ENCODE assay signal across 1 cellular context in the genomic region with DNA sequence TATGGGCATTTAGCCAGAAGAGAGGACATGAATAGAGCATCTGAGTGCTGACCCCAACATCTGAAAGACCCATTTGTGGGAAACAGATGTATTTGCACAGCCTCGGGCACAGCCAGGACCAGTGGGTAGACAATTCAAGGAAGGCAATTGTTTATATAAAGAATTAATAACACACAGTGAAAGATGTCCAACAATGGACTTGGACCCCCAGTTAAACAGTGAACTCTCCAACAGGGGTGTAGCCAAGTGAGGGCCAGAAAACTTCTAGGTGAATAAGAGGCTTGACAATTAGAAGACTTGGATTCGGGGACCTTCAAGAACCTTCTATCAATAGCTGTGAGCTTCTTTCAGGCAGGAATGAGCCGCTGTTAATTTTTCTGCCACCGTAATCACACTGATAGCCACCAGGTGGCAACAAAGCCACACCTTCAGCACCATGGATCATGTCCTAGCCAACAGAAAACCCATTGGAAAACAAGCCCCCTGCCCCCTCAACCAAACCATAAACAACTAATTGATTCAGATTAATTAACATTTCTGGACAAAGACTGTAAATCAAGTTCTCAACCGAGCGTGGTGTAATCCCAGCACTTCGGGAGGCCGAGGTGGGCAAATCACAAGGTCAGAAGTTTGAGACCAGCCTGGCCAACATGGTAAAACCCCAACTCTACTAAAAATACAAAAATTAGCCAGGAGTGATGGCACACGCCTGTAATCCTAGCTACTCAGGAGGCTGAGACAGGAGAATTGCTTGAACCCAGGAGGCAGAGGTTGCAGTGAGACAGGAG.
TF ChIP-seq lines count a peak whose summit lies in the region.

No MANE protein-coding gene starts in this region.

TF ChIP-seq in HepG2, 621 proteins besides CTCF, POLR2A, EP300 and RAD21 (continued from another document and continues in another):
- TF ChIP-seq, protein P1, sequence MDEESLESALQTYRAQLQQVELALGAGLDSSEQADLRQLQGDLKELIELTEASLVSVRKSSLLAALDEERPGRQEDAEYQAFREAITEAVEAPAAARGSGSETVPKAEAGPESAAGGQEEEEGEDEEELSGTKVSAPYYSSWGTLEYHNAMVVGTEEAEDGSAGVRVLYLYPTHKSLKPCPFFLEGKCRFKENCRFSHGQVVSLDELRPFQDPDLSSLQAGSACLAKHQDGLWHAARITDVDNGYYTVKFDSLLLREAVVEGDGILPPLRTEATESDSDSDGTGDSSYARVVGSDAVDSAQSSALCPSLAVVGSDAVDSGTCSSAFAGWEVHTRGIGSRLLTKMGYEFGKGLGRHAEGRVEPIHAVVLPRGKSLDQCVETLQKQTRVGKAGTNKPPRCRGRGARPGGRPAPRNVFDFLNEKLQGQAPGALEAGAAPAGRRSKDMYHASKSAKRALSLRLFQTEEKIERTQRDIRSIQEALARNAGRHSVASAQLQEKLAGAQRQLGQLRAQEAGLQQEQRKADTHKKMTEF (CRISPR knock-in tag; IDR thresholded peaks at IDR 0.05) = peak; percentile 53; the same call in 1 of the 2 replicates
- TF ChIP-seq, protein P2, sequence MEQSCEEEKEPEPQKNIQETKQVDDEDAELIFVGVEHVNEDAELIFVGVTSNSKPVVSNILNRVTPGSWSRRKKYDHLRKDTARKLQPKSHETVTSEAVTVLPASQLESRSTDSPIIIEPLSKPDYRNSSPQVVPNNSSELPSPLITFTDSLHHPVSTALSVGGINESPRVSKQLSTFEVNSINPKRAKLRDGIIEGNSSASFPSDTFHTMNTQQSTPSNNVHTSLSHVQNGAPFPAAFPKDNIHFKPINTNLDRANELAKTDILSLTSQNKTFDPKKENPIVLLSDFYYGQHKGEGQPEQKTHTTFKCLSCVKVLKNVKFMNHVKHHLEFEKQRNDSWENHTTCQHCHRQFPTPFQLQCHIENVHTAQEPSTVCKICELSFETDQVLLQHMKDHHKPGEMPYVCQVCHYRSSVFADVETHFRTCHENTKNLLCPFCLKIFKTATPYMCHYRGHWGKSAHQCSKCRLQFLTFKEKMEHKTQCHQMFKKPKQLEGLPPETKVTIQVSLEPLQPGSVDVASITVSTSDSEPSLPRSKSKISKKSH (CRISPR knock-in tag; IDR thresholded peaks at IDR 0.05; ENCODE audit: borderline replicate concordance) = no peak
- TF ChIP-seq PTBP1 (IDR thresholded peaks at IDR 0.05; ENCODE audit: low read depth, low read length, poor library complexity, severe bottlenecking) (no peak), ZMYM4 (CRISPR knock-in tag; IDR thresholded peaks at IDR 0.05) (peak; percentile 54), SATB2 (CRISPR knock-in tag; IDR thresholded peaks at IDR 0.05) (no peak), ZFP62 (CRISPR knock-in tag; IDR thresholded peaks at IDR 0.05) (no peak), NCOA5 (CRISPR knock-in tag; IDR thresholded peaks at IDR 0.05) (no peak; the same call in 1 of the 2 replicates), ZFP37 (CRISPR knock-in tag; IDR thresholded peaks at IDR 0.05; ENCODE audit: borderline replicate concordance) (no peak), KLF16 (CRISPR knock-in tag; IDR thresholded peaks at IDR 0.05) (no peak), NFRKB (IDR thresholded peaks at IDR 0.05) (no peak), ARID4A (CRISPR knock-in tag; IDR thresholded peaks at IDR 0.05; ENCODE audit: borderline replicate concordance) (no peak), NONO (IDR thresholded peaks at IDR 0.05) (no peak), NONO (CRISPR knock-in tag; conservative IDR thresholded peaks at IDR 0.05) (0 out of 2 replicates have a peak, but pooled peaks have one; percentile 32), ZNF468 (CRISPR knock-in tag; IDR thresholded peaks at IDR 0.05) (no peak), MYC (CRISPR knock-in tag; IDR thresholded peaks at IDR 0.05; ENCODE audit: borderline replicate concordance) (no peak), HOXA7 (CRISPR knock-in tag; IDR thresholded peaks at IDR 0.05) (no peak), ZNF121 (CRISPR knock-in tag; IDR thresholded peaks at IDR 0.05) (no peak), ZNF275 (CRISPR knock-in tag; IDR thresholded peaks at IDR 0.05; ENCODE audit: borderline replicate concordance) (no peak), NPAS2 (CRISPR knock-in tag; IDR thresholded peaks at IDR 0.05; ENCODE audit: borderline replicate concordance) (no peak), NR1H2 (CRISPR knock-in tag; IDR thresholded peaks at IDR 0.05; ENCODE audit: borderline replicate concordance, low read depth) (no peak), ZNF552 (CRISPR knock-in tag; IDR thresholded peaks at IDR 0.05; ENCODE audit: borderline replicate concordance) (no peak), NFE2L1 (CRISPR knock-in tag; IDR thresholded peaks at IDR 0.05; ENCODE audit: borderline replicate concordance) (no peak), ZBTB43 (CRISPR knock-in tag; conservative IDR thresholded peaks at IDR 0.05) (no peak), NRL (CRISPR knock-in tag; IDR thresholded peaks at IDR 0.05; ENCODE audit: borderline replicate concordance) (no peak), ZNF264 (CRISPR knock-in tag; IDR thresholded peaks at IDR 0.05) (no peak), LCORL (IDR thresholded peaks at IDR 0.05) (no peak), LCORL (CRISPR knock-in tag; IDR thresholded peaks at IDR 0.05) (peak; percentile 65; the same call in 1 of the 2 replicates), GFI1 (CRISPR knock-in tag; IDR thresholded peaks at IDR 0.05; ENCODE audit: borderline replicate concordance) (no peak), ZNF253 (CRISPR knock-in tag; IDR thresholded peaks at IDR 0.05; ENCODE audit: borderline replicate concordance) (no peak), ZNF12 (CRISPR knock-in tag; IDR thresholded peaks at IDR 0.05) (no peak), CHD4 (IDR thresholded peaks at IDR 0.05; ENCODE audit: borderline replicate concordance, low read length) (no peak), ZNF776 (CRISPR knock-in tag; IDR thresholded peaks at IDR 0.05) (no peak), ZNF703 (CRISPR knock-in tag; IDR thresholded peaks at IDR 0.05; ENCODE audit: borderline replicate concordance) (no peak), ARNT (IDR thresholded peaks at IDR 0.05) (no peak), CERS6 (CRISPR knock-in tag; IDR thresholded peaks at IDR 0.05) (no peak), ZNF136 (CRISPR knock-in tag; IDR thresholded peaks at IDR 0.05; ENCODE audit: low read depth) (no peak), ZNF512 (CRISPR knock-in tag; IDR thresholded peaks at IDR 0.05) (no peak), ZNF530 (CRISPR knock-in tag; IDR thresholded peaks at IDR 0.05; ENCODE audit: low read depth) (no peak), ZNF331 (CRISPR knock-in tag; IDR thresholded peaks at IDR 0.05) (peak; percentile 78; the same call in 1 of the 2 replicates)
- TF ChIP-seq, protein P3, sequence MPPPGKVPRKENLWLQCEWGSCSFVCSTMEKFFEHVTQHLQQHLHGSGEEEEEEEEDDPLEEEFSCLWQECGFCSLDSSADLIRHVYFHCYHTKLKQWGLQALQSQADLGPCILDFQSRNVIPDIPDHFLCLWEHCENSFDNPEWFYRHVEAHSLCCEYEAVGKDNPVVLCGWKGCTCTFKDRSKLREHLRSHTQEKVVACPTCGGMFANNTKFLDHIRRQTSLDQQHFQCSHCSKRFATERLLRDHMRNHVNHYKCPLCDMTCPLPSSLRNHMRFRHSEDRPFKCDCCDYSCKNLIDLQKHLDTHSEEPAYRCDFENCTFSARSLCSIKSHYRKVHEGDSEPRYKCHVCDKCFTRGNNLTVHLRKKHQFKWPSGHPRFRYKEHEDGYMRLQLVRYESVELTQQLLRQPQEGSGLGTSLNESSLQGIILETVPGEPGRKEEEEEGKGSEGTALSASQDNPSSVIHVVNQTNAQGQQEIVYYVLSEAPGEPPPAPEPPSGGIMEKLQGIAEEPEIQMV (CRISPR knock-in tag; IDR thresholded peaks at IDR 0.05; ENCODE audit: low read depth) = no peak
- TF ChIP-seq, protein P4, sequence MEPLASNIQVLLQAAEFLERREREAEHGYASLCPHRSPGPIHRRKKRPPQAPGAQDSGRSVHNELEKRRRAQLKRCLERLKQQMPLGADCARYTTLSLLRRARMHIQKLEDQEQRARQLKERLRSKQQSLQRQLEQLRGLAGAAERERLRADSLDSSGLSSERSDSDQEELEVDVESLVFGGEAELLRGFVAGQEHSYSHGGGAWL (CRISPR knock-in tag; IDR thresholded peaks at IDR 0.05) = no peak
- TF ChIP-seq, protein P5, sequence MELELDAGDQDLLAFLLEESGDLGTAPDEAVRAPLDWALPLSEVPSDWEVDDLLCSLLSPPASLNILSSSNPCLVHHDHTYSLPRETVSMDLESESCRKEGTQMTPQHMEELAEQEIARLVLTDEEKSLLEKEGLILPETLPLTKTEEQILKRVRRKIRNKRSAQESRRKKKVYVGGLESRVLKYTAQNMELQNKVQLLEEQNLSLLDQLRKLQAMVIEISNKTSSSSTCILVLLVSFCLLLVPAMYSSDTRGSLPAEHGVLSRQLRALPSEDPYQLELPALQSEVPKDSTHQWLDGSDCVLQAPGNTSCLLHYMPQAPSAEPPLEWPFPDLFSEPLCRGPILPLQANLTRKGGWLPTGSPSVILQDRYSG (CRISPR knock-in tag; IDR thresholded peaks at IDR 0.05) = no peak
- TF ChIP-seq, protein P6, sequence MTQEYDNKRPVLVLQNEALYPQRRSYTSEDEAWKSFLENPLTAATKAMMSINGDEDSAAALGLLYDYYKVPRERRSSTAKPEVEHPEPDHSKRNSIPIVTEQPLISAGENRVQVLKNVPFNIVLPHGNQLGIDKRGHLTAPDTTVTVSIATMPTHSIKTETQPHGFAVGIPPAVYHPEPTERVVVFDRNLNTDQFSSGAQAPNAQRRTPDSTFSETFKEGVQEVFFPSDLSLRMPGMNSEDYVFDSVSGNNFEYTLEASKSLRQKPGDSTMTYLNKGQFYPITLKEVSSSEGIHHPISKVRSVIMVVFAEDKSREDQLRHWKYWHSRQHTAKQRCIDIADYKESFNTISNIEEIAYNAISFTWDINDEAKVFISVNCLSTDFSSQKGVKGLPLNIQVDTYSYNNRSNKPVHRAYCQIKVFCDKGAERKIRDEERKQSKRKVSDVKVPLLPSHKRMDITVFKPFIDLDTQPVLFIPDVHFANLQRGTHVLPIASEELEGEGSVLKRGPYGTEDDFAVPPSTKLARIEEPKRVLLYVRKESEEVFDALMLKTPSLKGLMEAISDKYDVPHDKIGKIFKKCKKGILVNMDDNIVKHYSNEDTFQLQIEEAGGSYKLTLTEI (CRISPR knock-in tag; conservative IDR thresholded peaks at IDR 0.05) = no peak
